ENCODE assay signal across 8 cellular contexts in genomic region chr16:87391950-87392822, GRCh38. TPM values are rescaled to one million over a fixed set of nuclear protein-coding genes. Genes with fewer than 3 reads are reported as not detected.
DNase-seq lines count a peak whose midpoint lies in the region; ATAC-seq and TF ChIP-seq lines count a peak whose summit lies in the region.

MAP1LC3B (plus strand) TSS chr16:87392336; CDS start chr16:87392428, 92 bp downstream.

- no peaks in the 10 kb centered on the region for H3K36me3 ChIP-seq in thoracic aorta

- peaks cover 26 to 39% of the 10 kb centered on the region in 2 donors for H3K4me1 ChIP-seq in thoracic aorta (ENCODE audit: control insufficient read depth in 1 of 2, low read depth in 2 of 2)

- H3K27ac ChIP-seq in thoracic aorta, result peak within 1 kb of the TSS; percentile 97 to 98

- no peaks in the 10 kb centered on the region for H3K27me3 ChIP-seq in thoracic aorta (replicated peaks; ENCODE audit: insufficient read depth)

- ATAC-seq in HG02623 (IDR thresholded peaks at IDR 0.05; ENCODE audit: unreplicated experiment), result peak; percentile 58
- ATAC-seq in thoracic aorta (ENCODE audit: insufficient number of reproducible peaks, low FRiP score, low read depth), result peak; percentile 76

- no peaks in the 10 kb centered on the region for H3K27me3 Mint-ChIP-seq in activated naive CD8-positive, alpha-beta T cell
- no peaks in the 10 kb centered on the region for H3K27me3 Mint-ChIP-seq in osteocyte (ENCODE audit: unreplicated experiment)

- H3K9me3 Mint-ChIP-seq in activated naive CD8-positive, alpha-beta T cell (ENCODE audit: low read depth), result no peaks in the 10 kb centered on the region
- H3K9me3 Mint-ChIP-seq in osteocyte (ENCODE audit: unreplicated experiment), result no peaks in the 10 kb centered on the region

- H3K9me3 ChIP-seq in thoracic aorta, result no peaks in the 10 kb centered on the region

- no peak for TF ChIP-seq CTCF in GM10266 (IDR thresholded peaks at IDR 0.05; ENCODE audit: control insufficient read depth, insufficient read depth, low read depth, missing control alignments)
- TF ChIP-seq CTCF in osteocyte (IDR thresholded peaks at IDR 0.05), result no peak
- TF ChIP-seq CTCF in thoracic aorta (IDR thresholded peaks at IDR 0.05), result no peak

- H3K4me1 Mint-ChIP-seq in activated naive CD8-positive, alpha-beta T cell (ENCODE audit: low read depth), result peaks cover 60% of the 10 kb centered on the region
- H3K4me1 Mint-ChIP-seq in osteocyte (ENCODE audit: unreplicated experiment), result peaks cover 50% of the 10 kb centered on the region

- DNase-seq in GM10266 (ENCODE audit: extremely low spot score) (peak; percentile 99), NCI-H1105 treated with DMSO at 0.1 percent for 48 hours (lab: John Stamatoyannopoulos, UW) (peak; percentile 78), SKM-1 treated with dmso at 0.1 percent for 144 hours (lab: John Stamatoyannopoulos, UW; ENCODE audit: unreplicated experiment) (peak; percentile 92), glomerular visceral epithelial cell (ENCODE audit: extremely low spot score) (peak; percentile 96), osteocyte (ENCODE audit: extremely low spot score, unreplicated experiment) (peak; percentile 100), thoracic aorta (ENCODE audit: low spot score) (peak; percentile 77)

- H3K36me3 Mint-ChIP-seq in activated naive CD8-positive, alpha-beta T cell, result no peaks in the 10 kb centered on the region
- H3K36me3 Mint-ChIP-seq in osteocyte (ENCODE audit: unreplicated experiment), result no peaks in the 10 kb centered on the region

- peak within 1 kb of the TSS; percentile 93 for H3K27ac Mint-ChIP-seq in activated naive CD8-positive, alpha-beta T cell
- peak within 1 kb of the TSS; percentile 92 for H3K27ac Mint-ChIP-seq in osteocyte (ENCODE audit: unreplicated experiment)

- H3K4me3 Mint-ChIP-seq in activated naive CD8-positive, alpha-beta T cell, result peak within 1 kb of the TSS; percentile 94
- peak within 1 kb of the TSS; percentile 90 for H3K4me3 Mint-ChIP-seq in osteocyte (ENCODE audit: unreplicated experiment)

- H3K4me3 ChIP-seq in thoracic aorta, result peak within 1 kb of the TSS; percentile 91

RNA-seq across cellular contexts. Expression of gene MAP1LC3B, which starts in this region (rescaled TPM):
- total RNA-seq in osteocyte, result 141 and 145 TPM in 2 replicates
- 10 to 100 TPM; 65.4 to 80.4 TPM for total RNA-seq in thoracic aorta

Comparison
In these comparisons a context has a peak if more than half of its experiments do, and no peak if none do; other contexts are left out.
1. Peak in every context shown above with its lines: DNase-seq, ATAC-seq, H3K4me3 ChIP-seq and H3K27ac ChIP-seq.